Comparison of ENCODE assay signal across 18 cellular contexts in the genomic region with DNA sequence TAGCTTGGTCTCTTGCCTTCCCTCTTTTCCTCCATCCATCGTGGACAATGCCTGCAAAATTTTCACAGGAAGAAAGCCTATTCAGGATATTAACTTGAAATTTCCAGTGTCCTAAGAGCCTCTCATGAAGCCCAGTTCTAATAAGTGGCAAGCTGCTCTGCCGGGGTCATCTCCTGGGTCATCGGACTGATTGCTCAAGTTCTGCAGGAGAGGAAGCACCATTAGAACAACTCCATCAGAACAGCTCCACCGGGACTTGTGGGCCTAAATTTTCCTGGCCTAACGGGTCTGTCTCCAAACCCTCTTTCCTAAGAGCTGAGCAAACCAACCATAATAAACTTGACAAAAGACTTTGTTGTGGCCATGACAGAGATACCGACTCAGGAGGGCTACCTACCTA. TPM values are rescaled to one million over a fixed set of nuclear protein-coding genes. Genes with fewer than 3 reads are reported as not detected.
A peak's percentile ranks its signal among the peaks of the same experiment; 100 is the strongest.
DNase-seq lines count a peak whose midpoint lies in the region; ATAC-seq and TF ChIP-seq lines count a peak whose summit lies in the region.
"Had no signal": no experiment of that assay in that cellular context is flagged by ENCODE, and none has a peak within 500 bp of the region (broad histone marks: within the 10 kb centered on the region; RNA-seq: fewer than 3 reads in every experiment).

No MANE protein-coding gene starts in this region.

- no peak for DNase-seq in HFFc6
- no peak for DNase-seq in chondrocyte (ENCODE audit: low spot score)
- no peak for DNase-seq in lower lobe of right lung
- DNase-seq in thyroid gland: peak; percentile 32 to 40
- no peak for DNase-seq in activated CD4-positive, CD25-positive, alpha-beta regulatory T cell (lab: John Stamatoyannopoulos, UW)
- DNase-seq in WTC11 (ENCODE audit: low spot score): no peak
- DNase-seq in activated naive CD8-positive, alpha-beta T cell treated with anti-CD3 and anti-CD28 coated beads for 36 hours: no peak
- DNase-seq: activated CD4-positive, alpha-beta T cell treated with anti-CD3 and anti-CD28 coated beads, Interleukin-2, amount 10 ng/mL, durations not matched to agents 7 days and 5 days; CD4-positive, alpha-beta T cell; erythroblast; NCI-H1417; NCI-H526 treated with DMSO at 0.1 percent for 48 hours; stimulated activated CD4-positive, alpha-beta T cell treated with anti-CD3 and anti-CD28 coated beads, Interleukin-12 subunit alpha, Interleukin-12 subunit beta, amount 100 ng/mL, for 4 hours; T-cell had no signal

- TF ChIP-seq POLR2A in thyroid gland (IDR thresholded peaks at IDR 0.05): no peak

- TF ChIP-seq CTCF in HFFc6 (IDR thresholded peaks at IDR 0.05) (no peak), chondrocyte (IDR thresholded peaks at IDR 0.05) (no peak), lower lobe of right lung (IDR thresholded peaks at IDR 0.05) (no peak), thyroid gland (IDR thresholded peaks at IDR 0.05) (no peak), WTC11 (IDR thresholded peaks at IDR 0.05) (no peak)

- CTCF ChIA-PET in WTC11 (lab: Charles Lee): interaction anchor here (1.2 to 2.5 kb wide), 2 partner anchors 10 to 69 kb away, joined by 3 to 12 read pairs; no protein-coding TSS in a partner anchor

- H3K4me3 Mint-ChIP-seq in HFFc6: no peak overlapping the region
- H3K4me3 Mint-ChIP-seq in chondrocyte (ENCODE audit: unreplicated experiment): no peak overlapping the region
- H3K4me3 Mint-ChIP-seq in WTC11: no peak overlapping the region
- no peak overlapping the region for H3K4me3 Mint-ChIP-seq in activated naive CD8-positive, alpha-beta T cell treated with anti-CD3 and anti-CD28 coated beads for 36 hours
- H3K4me3 Mint-ChIP-seq: activated CD4-positive, alpha-beta T cell treated with anti-CD3 and anti-CD28 coated beads, Interleukin-2, amount 10 ng/mL, durations not matched to agents 7 days and 5 days; CD4-positive, alpha-beta T cell; T-cell had no signal

- peaks cover 15% of the 10 kb centered on the region for H3K4me1 ChIP-seq in lower lobe of right lung
- H3K4me1 ChIP-seq in thyroid gland: peaks cover 44 to 57% of the 10 kb centered on the region in 2 donors
- H3K4me1 ChIP-seq: vagina had no signal

- H3K4me3 ChIP-seq in lower lobe of right lung (no peak overlapping the region), thyroid gland (replicated peaks in 1 of 3) (no peak overlapping the region)
- H3K4me3 ChIP-seq: cardiac muscle cell, vagina had no signal

- H3K36me3 ChIP-seq in lower lobe of right lung (peaks cover 53% of the 10 kb centered on the region), thyroid gland (peaks cover 4 to 11% of the 10 kb centered on the region in 2 donors)

- WGBS in thyroid gland, 2 donors: 77 to 81% methylated on average over 6 of the region's 6 CpGs

- H3K36me3 Mint-ChIP-seq in HFFc6 (ENCODE audit: low read depth): peaks cover 16% of the 10 kb centered on the region
- peaks cover 17% of the 10 kb centered on the region for H3K36me3 Mint-ChIP-seq in chondrocyte (ENCODE audit: low read depth)
- H3K36me3 Mint-ChIP-seq in WTC11: peaks cover 29% of the 10 kb centered on the region
- peaks cover 14% of the 10 kb centered on the region for H3K36me3 Mint-ChIP-seq in activated naive CD8-positive, alpha-beta T cell treated with anti-CD3 and anti-CD28 coated beads for 36 hours

- no peak for ATAC-seq in lower lobe of right lung
- ATAC-seq in WTC11: no peak
- no peak for ATAC-seq in HG02798 (IDR thresholded peaks at IDR 0.05; ENCODE audit: poor library complexity, unreplicated experiment)
- ATAC-seq: T-cell had no signal

- POLR2A ChIA-PET in WTC11 (lab: Charles Lee): no interaction called here

- intact Hi-C loops in lower lobe of right lung (cut with DNase I) (no loop called here), thyroid gland (cut with DNase I) (no loop called here)

- H3K27ac Mint-ChIP-seq in HFFc6 (peak overlapping the region; percentile 60; the same call in 1 of the 2 replicates), chondrocyte (ENCODE audit: unreplicated experiment) (peak overlapping the region; percentile 89), WTC11 (no peak overlapping the region)
- no peak overlapping the region for H3K27ac Mint-ChIP-seq in activated naive CD8-positive, alpha-beta T cell treated with anti-CD3 and anti-CD28 coated beads for 36 hours
- H3K27ac Mint-ChIP-seq: activated CD4-positive, alpha-beta T cell treated with anti-CD3 and anti-CD28 coated beads, Interleukin-2, amount 10 ng/mL, durations not matched to agents 7 days and 5 days; CD4-positive, alpha-beta T cell had no signal

- no peaks in the 10 kb centered on the region for H3K9me3 ChIP-seq in lower lobe of right lung
- no peaks in the 10 kb centered on the region for H3K9me3 ChIP-seq in thyroid gland
- H3K9me3 ChIP-seq: vagina had no signal

- no peaks in the 10 kb centered on the region; the same call in 1 of the 2 replicates for H3K27me3 Mint-ChIP-seq in HFFc6 (ENCODE audit: insufficient read depth)
- no peaks in the 10 kb centered on the region for H3K27me3 Mint-ChIP-seq in chondrocyte (ENCODE audit: low read depth)
- no peaks in the 10 kb centered on the region for H3K27me3 Mint-ChIP-seq in WTC11 (ENCODE audit: low read depth)
- H3K27me3 Mint-ChIP-seq in activated naive CD8-positive, alpha-beta T cell treated with anti-CD3 and anti-CD28 coated beads for 36 hours: no peaks in the 10 kb centered on the region
- H3K27me3 Mint-ChIP-seq: activated CD4-positive, alpha-beta T cell treated with anti-CD3 and anti-CD28 coated beads, Interleukin-2, amount 10 ng/mL, durations not matched to agents 7 days and 5 days; CD4-positive, alpha-beta T cell; T-cell had no signal

- no peaks in the 10 kb centered on the region for H3K9me3 Mint-ChIP-seq in HFFc6
- no peaks in the 10 kb centered on the region for H3K9me3 Mint-ChIP-seq in chondrocyte (ENCODE audit: low read depth)
- H3K9me3 Mint-ChIP-seq in WTC11: no peaks in the 10 kb centered on the region
- no peaks in the 10 kb centered on the region for H3K9me3 Mint-ChIP-seq in activated naive CD8-positive, alpha-beta T cell treated with anti-CD3 and anti-CD28 coated beads for 36 hours
- H3K9me3 Mint-ChIP-seq: activated CD4-positive, alpha-beta T cell treated with anti-CD3 and anti-CD28 coated beads, Interleukin-2, amount 10 ng/mL, durations not matched to agents 7 days and 5 days; CD4-positive, alpha-beta T cell; T-cell had no signal

- H3K4me1 Mint-ChIP-seq in HFFc6 (ENCODE audit: low read depth) (peaks cover 54% of the 10 kb centered on the region), chondrocyte (ENCODE audit: low read depth) (peaks cover 51% of the 10 kb centered on the region), WTC11 (no peaks in the 10 kb centered on the region)
- no peaks in the 10 kb centered on the region for H3K4me1 Mint-ChIP-seq in activated naive CD8-positive, alpha-beta T cell treated with anti-CD3 and anti-CD28 coated beads for 36 hours
- H3K4me1 Mint-ChIP-seq: activated CD4-positive, alpha-beta T cell treated with anti-CD3 and anti-CD28 coated beads, Interleukin-2, amount 10 ng/mL, durations not matched to agents 7 days and 5 days; T-cell had no signal

- H3K27ac ChIP-seq in lower lobe of right lung: peak overlapping the region; percentile 68
- peak overlapping the region; percentile 60 to 91 (median 88) for H3K27ac ChIP-seq in thyroid gland
- H3K27ac ChIP-seq: HL-60, vagina had no signal

- H3K27me3 ChIP-seq in lower lobe of right lung (ENCODE audit: low read depth): no peaks in the 10 kb centered on the region
- no peaks in the 10 kb centered on the region for H3K27me3 ChIP-seq in thyroid gland
- H3K27me3 ChIP-seq: cardiac muscle cell, vagina had no signal

TF ChIP-seq in WTC11, 78 proteins besides CTCF, POLR2A, EP300 and RAD21 (continues in another document):
- TF ChIP-seq, protein P1, sequence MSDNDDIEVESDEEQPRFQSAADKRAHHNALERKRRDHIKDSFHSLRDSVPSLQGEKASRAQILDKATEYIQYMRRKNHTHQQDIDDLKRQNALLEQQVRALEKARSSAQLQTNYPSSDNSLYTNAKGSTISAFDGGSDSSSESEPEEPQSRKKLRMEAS (CRISPR knock-in tag; IDR thresholded peaks at IDR 0.05): no peak
- TF ChIP-seq, protein P2, sequence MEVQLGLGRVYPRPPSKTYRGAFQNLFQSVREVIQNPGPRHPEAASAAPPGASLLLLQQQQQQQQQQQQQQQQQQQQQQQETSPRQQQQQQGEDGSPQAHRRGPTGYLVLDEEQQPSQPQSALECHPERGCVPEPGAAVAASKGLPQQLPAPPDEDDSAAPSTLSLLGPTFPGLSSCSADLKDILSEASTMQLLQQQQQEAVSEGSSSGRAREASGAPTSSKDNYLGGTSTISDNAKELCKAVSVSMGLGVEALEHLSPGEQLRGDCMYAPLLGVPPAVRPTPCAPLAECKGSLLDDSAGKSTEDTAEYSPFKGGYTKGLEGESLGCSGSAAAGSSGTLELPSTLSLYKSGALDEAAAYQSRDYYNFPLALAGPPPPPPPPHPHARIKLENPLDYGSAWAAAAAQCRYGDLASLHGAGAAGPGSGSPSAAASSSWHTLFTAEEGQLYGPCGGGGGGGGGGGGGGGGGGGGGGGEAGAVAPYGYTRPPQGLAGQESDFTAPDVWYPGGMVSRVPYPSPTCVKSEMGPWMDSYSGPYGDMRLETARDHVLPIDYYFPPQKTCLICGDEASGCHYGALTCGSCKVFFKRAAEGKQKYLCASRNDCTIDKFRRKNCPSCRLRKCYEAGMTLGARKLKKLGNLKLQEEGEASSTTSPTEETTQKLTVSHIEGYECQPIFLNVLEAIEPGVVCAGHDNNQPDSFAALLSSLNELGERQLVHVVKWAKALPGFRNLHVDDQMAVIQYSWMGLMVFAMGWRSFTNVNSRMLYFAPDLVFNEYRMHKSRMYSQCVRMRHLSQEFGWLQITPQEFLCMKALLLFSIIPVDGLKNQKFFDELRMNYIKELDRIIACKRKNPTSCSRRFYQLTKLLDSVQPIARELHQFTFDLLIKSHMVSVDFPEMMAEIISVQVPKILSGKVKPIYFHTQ (CRISPR knock-in tag; IDR thresholded peaks at IDR 0.05): no peak
- TF ChIP-seq MXD4 (CRISPR knock-in tag; IDR thresholded peaks at IDR 0.05; ENCODE audit: borderline replicate concordance): no peak
- no peak for TF ChIP-seq ZNF263 (CRISPR knock-in tag; IDR thresholded peaks at IDR 0.05; ENCODE audit: low read depth)
- no peak for TF ChIP-seq MYBL2 (CRISPR knock-in tag; IDR thresholded peaks at IDR 0.05)
- no peak for TF ChIP-seq ZNF232 (CRISPR knock-in tag; IDR thresholded peaks at IDR 0.05)

RNA-seq across cellular contexts. Expression of a gene that starts 13.9 kb away (rescaled TPM):
- total RNA-seq in HFFc6 (2021; fragmentation: NEBNext Ultra II Directional; extraction: Animal tissue kit (Norgen Biotek cat#: 25700)): 10 to 100 TPM; 14.1 to 18.2 (median 15.6) TPM
- 15.5 to 20.4 TPM (median 16.7 TPM) in 3 replicates for total RNA-seq in chondrocyte
- total RNA-seq in lower lobe of right lung: 30.2 TPM
- 10 to 100 TPM; 12.1 to 17.3 (median 15.0) TPM for total RNA-seq in thyroid gland
- 27.9 to 29.9 TPM (median 29.4 TPM) in 3 replicates for total RNA-seq in WTC11 (2021)
- 10 to 100 TPM; 13.9 to 15.0 TPM for total RNA-seq in activated naive CD8-positive, alpha-beta T cell treated with anti-CD3 and anti-CD28 coated beads for 36 hours

RNA-seq across cellular contexts. Expression of a gene that starts 14.3 kb away (rescaled TPM):
- total RNA-seq in HFFc6 (2021; fragmentation: NEBNext Ultra II Directional; extraction: Animal tissue kit (Norgen Biotek cat#: 25700)): 10 to 100 TPM; 22.0 to 28.9 (median 25.0) TPM
- total RNA-seq in chondrocyte: 22.1 to 39.2 TPM (median 28.4 TPM) in 3 replicates
- 32.6 TPM for total RNA-seq in lower lobe of right lung
- 10 to 100 TPM; 31.8 to 65.1 (median 35.7) TPM for total RNA-seq in thyroid gland
- total RNA-seq in WTC11 (2021): 39.6 to 42.6 TPM (median 40.8 TPM) in 3 replicates
- total RNA-seq in activated naive CD8-positive, alpha-beta T cell treated with anti-CD3 and anti-CD28 coated beads for 36 hours: 10 to 100 TPM; 26.9 to 30.5 TPM

Comparison
In these comparisons a context has a peak if more than half of its experiments do, and no peak if none do; other contexts are left out.
1. DNase-seq: peak in thyroid gland (2 of 2); none in HFFc6 (single experiment), chondrocyte (single experiment), lower lobe of right lung (single experiment), activated CD4-positive, CD25-positive, alpha-beta regulatory T cell (0 of 4), WTC11 (single experiment) and activated naive CD8-positive, alpha-beta T cell treated with anti-CD3 and anti-CD28 coated beads for 36 hours (single experiment).
2. H3K27ac Mint-ChIP-seq: peak in HFFc6 (single experiment) and chondrocyte (single experiment); none in WTC11 (single experiment) and activated naive CD8-positive, alpha-beta T cell treated with anti-CD3 and anti-CD28 coated beads for 36 hours (single experiment).